8 cellular contexts compared by ENCODE assay signal in genomic region chr10:102647433-102648268, GRCh38. TPM values are rescaled to one million over a fixed set of nuclear protein-coding genes. Genes with fewer than 3 reads are reported as not detected.
DNase-seq lines count a peak whose midpoint lies in the region; ATAC-seq and TF ChIP-seq lines count a peak whose summit lies in the region.

No MANE protein-coding gene starts in this region.

- DNase-seq in activated naive CD4-positive, alpha-beta T cell treated with Interleukin-2 at 50 U/mL for 16 hours: no peak
- no peak for DNase-seq in central memory CD8-positive, alpha-beta T cell (ENCODE audit: low spot score in 2 of 2)
- DNase-seq in upper lobe of right lung (no peak), Kasumi-1 (lab: John Stamatoyannopoulos, UW) (no peak), kidney tubule cell (ENCODE audit: low spot score) (no peak)

- H3K27ac Mint-ChIP-seq in activated naive CD4-positive, alpha-beta T cell treated with anti-CD3 and anti-CD28 coated beads, Interleukin-2, amount 50 U/mL, for 24 hours: peak overlapping the region; percentile 84
- H3K27ac Mint-ChIP-seq in central memory CD8-positive, alpha-beta T cell (ENCODE audit: low read depth): peak overlapping the region; percentile 96

- no peaks in the 10 kb centered on the region for H3K27me3 Mint-ChIP-seq in activated naive CD4-positive, alpha-beta T cell treated with anti-CD3 and anti-CD28 coated beads, Interleukin-2, amount 50 U/mL, for 24 hours
- H3K27me3 Mint-ChIP-seq in central memory CD8-positive, alpha-beta T cell: no peaks in the 10 kb centered on the region

- H3K36me3 ChIP-seq in mucosa of rectum (ENCODE audit: control insufficient read depth in 2 of 2, insufficient read depth in 2 of 2, low read length in 2 of 2) (peaks cover 6 to 8% of the 10 kb centered on the region in 2 donors), upper lobe of right lung (peaks cover 12% of the 10 kb centered on the region)

- H3K4me3 ChIP-seq in mucosa of rectum (ENCODE audit: low read length in 2 of 2): peak overlapping the region; percentile 89 to 98
- H3K4me3 ChIP-seq in upper lobe of right lung: peak overlapping the region; percentile 85

- H3K4me1 Mint-ChIP-seq in activated naive CD4-positive, alpha-beta T cell treated with anti-CD3 and anti-CD28 coated beads, Interleukin-2, amount 50 U/mL, for 24 hours: peaks cover 67% of the 10 kb centered on the region
- peaks cover 79% of the 10 kb centered on the region for H3K4me1 Mint-ChIP-seq in central memory CD8-positive, alpha-beta T cell

- no peaks in the 10 kb centered on the region for H3K9me3 Mint-ChIP-seq in activated naive CD4-positive, alpha-beta T cell treated with anti-CD3 and anti-CD28 coated beads, Interleukin-2, amount 50 U/mL, for 24 hours
- H3K9me3 Mint-ChIP-seq in central memory CD8-positive, alpha-beta T cell: no peaks in the 10 kb centered on the region

- H3K9ac ChIP-seq in mucosa of rectum (ENCODE audit: low read depth in 1 of 2, low read length in 2 of 2): peak overlapping the region; percentile 95 to 96

- H3K36me3 Mint-ChIP-seq in activated naive CD4-positive, alpha-beta T cell treated with anti-CD3 and anti-CD28 coated beads, Interleukin-2, amount 50 U/mL, for 24 hours: no peaks in the 10 kb centered on the region
- H3K36me3 Mint-ChIP-seq in central memory CD8-positive, alpha-beta T cell (ENCODE audit: insufficient read depth): peaks cover 39% of the 10 kb centered on the region

- H3K27me3 ChIP-seq in mucosa of rectum (ENCODE audit: control insufficient read depth in 2 of 2, insufficient read depth in 2 of 2, low read length in 2 of 2): no peaks in the 10 kb centered on the region
- H3K27me3 ChIP-seq in upper lobe of right lung: no peaks in the 10 kb centered on the region

- H3K4me3 Mint-ChIP-seq in activated naive CD4-positive, alpha-beta T cell treated with anti-CD3 and anti-CD28 coated beads, Interleukin-2, amount 50 U/mL, for 24 hours: peak overlapping the region; percentile 91
- H3K4me3 Mint-ChIP-seq in central memory CD8-positive, alpha-beta T cell: peak overlapping the region; percentile 97

- TF ChIP-seq CTCF in upper lobe of right lung (IDR thresholded peaks at IDR 0.05): no peak

- intact Hi-C loops in upper lobe of right lung (cut with DNase I): no loop called here

- no peaks in the 10 kb centered on the region for H3K9me3 ChIP-seq in mucosa of rectum (ENCODE audit: control insufficient read depth in 2 of 2, low read length in 2 of 2)
- no peaks in the 10 kb centered on the region for H3K9me3 ChIP-seq in upper lobe of right lung

- H3K4me1 ChIP-seq in mucosa of rectum (ENCODE audit: control insufficient read depth in 2 of 2, insufficient read depth in 2 of 2, low read length in 2 of 2): peaks cover 57 to 60% of the 10 kb centered on the region in 2 donors
- peaks cover 62% of the 10 kb centered on the region for H3K4me1 ChIP-seq in upper lobe of right lung

- ATAC-seq in central memory CD8-positive, alpha-beta T cell (replicated peaks; ENCODE audit: extremely low read depth, poor library complexity, severe bottlenecking): no peak
- ATAC-seq in upper lobe of right lung: no peak
- no peak for ATAC-seq in GM21576 (IDR thresholded peaks at IDR 0.05; ENCODE audit: unreplicated experiment)

- H3K27ac ChIP-seq in mucosa of rectum (ENCODE audit: low read depth in 2 of 2, low read length in 2 of 2) (peak overlapping the region in 1 of 2 donors; percentile 99), upper lobe of right lung (peak overlapping the region; percentile 100)

RNA-seq across cellular contexts. Expression of gene TRIM8, which starts 3.4 kb away (rescaled TPM):
- total RNA-seq in upper lobe of right lung: 146 TPM
